In the genomic region with DNA sequence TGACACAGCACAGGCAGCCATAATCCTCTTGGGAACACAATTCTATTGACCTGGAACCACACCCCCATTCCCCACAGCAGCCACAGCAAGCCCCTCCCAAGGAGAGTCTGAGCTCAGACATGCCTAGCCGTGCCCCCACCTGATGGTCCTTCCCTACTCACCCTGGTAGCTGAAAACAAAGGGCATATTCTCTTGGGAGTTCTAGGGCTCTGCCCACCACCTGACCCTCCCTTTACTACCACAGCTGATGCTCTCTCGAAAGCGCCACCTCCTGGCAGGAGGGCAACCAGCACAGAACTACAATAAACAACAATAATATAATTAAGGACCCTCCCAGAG, we compare ENCODE assay signal across 10 cellular contexts.
A peak's percentile ranks its signal among the peaks of the same experiment; 100 is the strongest.
DNase-seq lines count a peak whose midpoint lies in the region.
"Had no signal": no experiment of that assay in that cellular context is flagged by ENCODE, and none has a peak within 500 bp of the region (broad histone marks: within the 10 kb centered on the region; RNA-seq: fewer than 3 reads in every experiment).

No MANE protein-coding gene starts in this region.

- H3K27ac Mint-ChIP-seq in activated CD4-positive, alpha-beta memory T cell treated with anti-CD3 and anti-CD28 coated beads, Interleukin-2, amount 10 ng/mL, durations not matched to agents 7 days and 5 days, result no peak overlapping the region
- no peak overlapping the region for H3K27ac Mint-ChIP-seq in immature natural killer cell
- H3K27ac Mint-ChIP-seq: natural killer cell treated with Interleukin-12 subunit alpha and Interleukin-12 subunit beta and Interleukin-15 and Interleukin-18, amount 100 ng/mL, for 72 hours had no signal

- POLR2A ChIA-PET in activated CD4-positive, alpha-beta memory T cell treated with anti-CD3 and anti-CD28 coated beads, Interleukin-2, amount 10 ng/mL, durations not matched to agents 7 days and 5 days (lab: Charles Lee), result no interaction called here

- H3K27me3 Mint-ChIP-seq in activated CD4-positive, alpha-beta memory T cell treated with anti-CD3 and anti-CD28 coated beads, Interleukin-2, amount 10 ng/mL, durations not matched to agents 7 days and 5 days, result peaks cover 59% of the 10 kb centered on the region
- H3K27me3 Mint-ChIP-seq in immature natural killer cell (ENCODE audit: low read depth in 3 of 3), result peaks cover 4 to 17% (median 11%) of the 10 kb centered on the region in 3 donors

- DNase-seq in NCI-H748 (lab: John Stamatoyannopoulos, UW; ENCODE audit: unreplicated experiment) (peak; percentile 40), NCI-H748 treated with DMSO at 0.1 percent for 48 hours (lab: John Stamatoyannopoulos, UW) (no peak), NCI-H187 treated with DMSO at 0.1 percent for 48 hours (lab: John Stamatoyannopoulos, UW) (peak; percentile 18), renal cortical epithelial cell (ENCODE audit: low read depth) (peak; percentile 14), 8988T (no peak), NCI-H2227 treated with DMSO at 0.1 percent for 48 hours (lab: John Stamatoyannopoulos, UW) (no peak), immature natural killer cell (no peak)
- peak; percentile 26 for DNase-seq in activated CD4-positive, alpha-beta memory T cell treated with anti-CD3 and anti-CD28 coated beads, Interleukin-2, amount 10 ng/mL, durations not matched to agents 7 days and 5 days
- DNase-seq: NCI-H2081 treated with DMSO at 0.1 percent for 48 hours had no signal

- H3K9me3 Mint-ChIP-seq in activated CD4-positive, alpha-beta memory T cell treated with anti-CD3 and anti-CD28 coated beads, Interleukin-2, amount 10 ng/mL, durations not matched to agents 7 days and 5 days, result peaks cover 2% of the 10 kb centered on the region
- H3K9me3 Mint-ChIP-seq in immature natural killer cell, result peaks cover 0 to 7% (median 0%) of the 10 kb centered on the region in 6 donors

- H3K4me1 Mint-ChIP-seq in activated CD4-positive, alpha-beta memory T cell treated with anti-CD3 and anti-CD28 coated beads, Interleukin-2, amount 10 ng/mL, durations not matched to agents 7 days and 5 days, result peaks cover 11% of the 10 kb centered on the region
- no peaks in the 10 kb centered on the region for H3K4me1 Mint-ChIP-seq in immature natural killer cell

- no peak overlapping the region for H3K4me3 Mint-ChIP-seq in activated CD4-positive, alpha-beta memory T cell treated with anti-CD3 and anti-CD28 coated beads, Interleukin-2, amount 10 ng/mL, durations not matched to agents 7 days and 5 days
- H3K4me3 Mint-ChIP-seq in immature natural killer cell, result no peak overlapping the region
- H3K4me3 Mint-ChIP-seq: natural killer cell treated with Interleukin-12 subunit alpha and Interleukin-12 subunit beta and Interleukin-15 and Interleukin-18, amount 100 ng/mL, for 72 hours had no signal

- CTCF ChIA-PET in activated CD4-positive, alpha-beta memory T cell treated with anti-CD3 and anti-CD28 coated beads, Interleukin-2, amount 10 ng/mL, durations not matched to agents 7 days and 5 days (lab: Charles Lee), result interaction anchor here (1.4 kb wide), 1 partner anchor 18 kb away, joined by 5 read pairs; no protein-coding TSS in a partner anchor

- H3K36me3 Mint-ChIP-seq in activated CD4-positive, alpha-beta memory T cell treated with anti-CD3 and anti-CD28 coated beads, Interleukin-2, amount 10 ng/mL, durations not matched to agents 7 days and 5 days (ENCODE audit: low read depth), result peaks cover 7% of the 10 kb centered on the region
- no peaks in the 10 kb centered on the region for H3K36me3 Mint-ChIP-seq in immature natural killer cell

Comparison
In these comparisons a context has a peak if more than half of its experiments do, and no peak if none do; other contexts are left out.
1. DNase-seq: peak in NCI-H748 (single experiment), NCI-H187 treated with DMSO at 0.1 percent for 48 hours (single experiment), activated CD4-positive, alpha-beta memory T cell treated with anti-CD3 and anti-CD28 coated beads, Interleukin-2, amount 10 ng/mL, durations not matched to agents 7 days and 5 days (single experiment) and renal cortical epithelial cell (single experiment); none in NCI-H748 treated with DMSO at 0.1 percent for 48 hours (single experiment), 8988T (single experiment), NCI-H2227 treated with DMSO at 0.1 percent for 48 hours (single experiment) and immature natural killer cell (0 of 3).